ENCODE assay signal across 8 cellular contexts in the genomic region with DNA sequence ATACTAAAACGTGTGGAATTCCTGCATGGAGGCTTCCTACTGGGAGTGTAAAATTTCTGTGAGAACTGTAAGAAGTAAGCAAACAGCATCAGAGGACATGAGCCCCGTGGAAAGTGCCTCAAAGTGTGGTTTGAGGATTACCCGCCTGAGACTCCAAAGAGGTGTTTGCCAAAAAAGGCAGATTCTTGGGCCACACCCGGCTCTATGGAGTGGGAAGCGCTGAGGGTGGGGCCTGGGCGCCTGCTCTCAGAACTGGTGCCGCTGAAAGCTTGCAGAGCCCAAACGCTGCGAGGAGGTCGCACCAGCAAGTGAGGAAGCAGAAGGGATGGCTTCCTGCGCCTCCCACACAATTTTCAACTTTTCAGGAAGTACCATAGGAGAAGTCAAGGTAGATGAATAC. TPM values are rescaled to one million over a fixed set of nuclear protein-coding genes. Genes with fewer than 3 reads are reported as not detected.
DNase-seq lines count a peak whose midpoint lies in the region; ATAC-seq, FAIRE-seq and TF ChIP-seq lines count a peak whose summit lies in the region.

No MANE protein-coding gene starts in this region.

- TF ChIP-seq POLR2A in uterus (IDR thresholded peaks at IDR 0.05), result no peak

- H3K79me2 ChIP-seq in Loucy (ENCODE audit: insufficient read depth, low read length), result no peaks in the 10 kb centered on the region

- H3K9me2 ChIP-seq in Loucy (replicated peaks; ENCODE audit: low read depth, low read length), result no peaks in the 10 kb centered on the region

- H3K9ac ChIP-seq in Loucy (ENCODE audit: low read depth, low read length, poor library complexity, severe bottlenecking), result peak overlapping the region; percentile 70

- H3K4me3 ChIP-seq in Loucy (ENCODE audit: low read length, poor library complexity, severe bottlenecking) (no peak overlapping the region), astrocyte of the spinal cord (ENCODE audit: low read depth, low read length) (no peak overlapping the region), mesodermal cell (ENCODE audit: extremely low read depth, insufficient read depth, low read length, poor library complexity, severe bottlenecking) (no peak overlapping the region), uterus (peak overlapping the region in 1 of 2 donors; percentile 0)

- H4K20me1 ChIP-seq in Loucy (ENCODE audit: insufficient read depth, low read length, poor library complexity, severe bottlenecking), result no peaks in the 10 kb centered on the region

- H3K36me3 ChIP-seq in Loucy (ENCODE audit: insufficient read depth, low read length) (no peaks in the 10 kb centered on the region), mesodermal cell (ENCODE audit: control insufficient read depth, insufficient read depth, low read length) (no peaks in the 10 kb centered on the region), uterus (no peaks in the 10 kb centered on the region)

- no peak for ATAC-seq in GM18907 (IDR thresholded peaks at IDR 0.05; ENCODE audit: unreplicated experiment)

- intact Hi-C loops in uterus (cut with DNase I; ENCODE audit: low total_unique reads), result no loop called here

- H3K4me2 ChIP-seq in Loucy (ENCODE audit: low read depth, low read length, poor library complexity, severe bottlenecking), result peak overlapping the region; percentile 44

- 25 to 30% methylated on average over 7 to 9 of the region's 11 CpGs for WGBS in mesodermal cell (ENCODE audit: insufficient coverage in 2 of 2), 2 experiments

- H3K27ac ChIP-seq in mesodermal cell (ENCODE audit: low read depth, low read length, severe bottlenecking) (peak overlapping the region; percentile 66), uterus (peak overlapping the region; percentile 89 to 96)

- no peaks in the 10 kb centered on the region for H3F3A ChIP-seq in Loucy (ENCODE audit: low read depth)

- peak overlapping the region; percentile 74 for H2AFZ ChIP-seq in Loucy (ENCODE audit: low read length)

- H3K9me3 ChIP-seq in Loucy (ENCODE audit: insufficient read depth, low read depth, low read length) (no peaks in the 10 kb centered on the region), mesodermal cell (ENCODE audit: control insufficient read depth, low read length) (peaks cover 3% of the 10 kb centered on the region), uterus (no peaks in the 10 kb centered on the region)

- DNase-seq in AG08395 (ENCODE audit: low spot score) (peak; percentile 39), astrocyte of the spinal cord (ENCODE audit: low read depth, low spot score) (peak; percentile 9), uterus (peak; percentile 82 to 86), RCC 7860 (ENCODE audit: low spot score) (no peak), SHP77 treated with DMSO at 0.1 percent for 48 hours (lab: John Stamatoyannopoulos, UW) (no peak)

- H3K4me1 ChIP-seq in Loucy (ENCODE audit: insufficient read depth, low read length, poor library complexity, severe bottlenecking) (peaks cover 8% of the 10 kb centered on the region), mesodermal cell (ENCODE audit: control insufficient read depth, insufficient read depth, low read length, poor library complexity, severe bottlenecking) (peaks cover 14% of the 10 kb centered on the region), uterus (peaks cover 0 to 6% of the 10 kb centered on the region in 2 donors)

- no peak for FAIRE-seq in RCC 7860 (lab: Jason Lieb, UNC)

- no peak for TF ChIP-seq CTCF in Loucy (conservative IDR thresholded peaks at IDR 0.05; ENCODE audit: low read length)
- TF ChIP-seq CTCF in astrocyte of the spinal cord (IDR thresholded peaks at IDR 0.05; ENCODE audit: low read depth, low read length), result no peak
- TF ChIP-seq CTCF in uterus (IDR thresholded peaks at IDR 0.05), result no peak

- in situ Hi-C loops in astrocyte of the spinal cord (cut with HindIII; ENCODE audit: low sequenced_read_pairs), result no loop called here

- H3K27me3 ChIP-seq in Loucy (ENCODE audit: insufficient read depth, low read length, poor library complexity, severe bottlenecking), result no peaks in the 10 kb centered on the region
- H3K27me3 ChIP-seq in uterus, result no peaks in the 10 kb centered on the region

RNA-seq across cellular contexts. Expression of a gene that starts 43.0 kb away (rescaled TPM):
- polyA plus RNA-seq in mesodermal cell (2013, experiment 1 of 2), result 6.5 TPM
- 6.4 TPM for polyA plus RNA-seq in mesodermal cell (2013, experiment 2 of 2)
- 10 to 100 TPM; 12.8 to 80.9 (median 31.3) TPM for total RNA-seq in uterus

Comparison
In these comparisons a context has a peak if more than half of its experiments do, and no peak if none do; other contexts are left out.
1. DNase-seq: peak in AG08395 (single experiment), astrocyte of the spinal cord (single experiment) and uterus (2 of 2); none in RCC 7860 (single experiment) and SHP77 treated with DMSO at 0.1 percent for 48 hours (single experiment).